In the genomic region with DNA sequence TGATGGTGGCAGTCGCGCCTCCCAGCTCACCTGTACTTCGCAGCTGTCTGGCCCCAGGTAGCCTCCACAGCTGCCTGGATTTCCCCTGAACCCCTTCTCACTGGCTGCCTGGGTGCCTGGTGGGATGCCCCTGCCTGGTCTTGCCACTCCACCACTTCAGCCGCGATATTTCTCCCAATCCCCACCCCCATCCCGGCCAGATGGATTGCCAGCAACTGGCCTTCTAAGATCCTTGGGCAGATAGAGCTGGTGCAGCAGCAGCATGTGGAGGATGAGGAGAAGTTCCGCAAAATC, we compare ENCODE assay signal across 27 cellular contexts.
"Had no signal": no experiment of that assay in that cellular context is flagged by ENCODE, and none has a peak within 500 bp of the region (broad histone marks: within the 10 kb centered on the region; RNA-seq: fewer than 3 reads in every experiment).

No MANE protein-coding gene starts in this region.

- H3K4me1 ChIP-seq: SJSA1 had no signal

- H3K36me3 ChIP-seq: brain microvascular endothelial cell, MG63, SJSA1 had no signal

- FAIRE-seq: RCC 7860, TTC549 had no signal

- DNase-seq: activated CD4-positive, alpha-beta T cell treated with anti-CD3 and anti-CD28 coated beads, Interleukin-2, amount 10 ng/mL, durations not matched to agents 24 days and 14 days; activated CD4-positive, alpha-beta T cell treated with anti-CD3 and anti-CD28 coated beads, Interleukin-2, amount 50 U/mL, for 4 hours; activated CD8-positive, alpha-beta T cell treated with anti-CD3 and anti-CD28 coated beads for 36 hours; activated effector memory CD4-positive, alpha-beta T cell treated with anti-CD3 and anti-CD28 coated beads, Interleukin-2, amount 50 U/mL, for 16 hours; activated naive CD4-positive, alpha-beta T cell; activated naive CD4-positive, alpha-beta T cell treated with anti-CD3 and anti-CD28 coated beads, Interleukin-2, amount 50 U/mL, for 16 hours; activated naive CD8-positive, alpha-beta T cell treated with anti-CD3 and anti-CD28 coated beads for 36 hours; activated T-cell treated with anti-CD3 and anti-CD28 coated beads, Interleukin-2, amount 50 U/mL, for 1 hour; activated T-cell treated with anti-CD3 and anti-CD28 coated beads, Interleukin-2, amount 50 U/mL, for 72 hours; amniotic stem cell; brain microvascular endothelial cell; Kasumi-1; KG1; MG63; NCI-H1048; NCI-H1436 treated with DMSO at 0.1 percent for 48 hours; NCI-H1694 treated with DMSO at 0.1 percent for 48 hours; NCI-H2029; NCI-H345; NCI-H524 treated with DMSO at 0.1 percent for 48 hours; PC-9; SHP77 treated with DMSO at 0.1 percent for 48 hours; SK-N-SH had no signal

- H3K4me3 ChIP-seq: MG63, PC-9, SJSA1 had no signal

- H3K27me3 ChIP-seq: brain microvascular endothelial cell, MG63, SJSA1 had no signal

- ATAC-seq: activated CD8-positive, alpha-beta T cell treated with anti-CD3 and anti-CD28 coated beads for 36 hours; activated T-cell treated with anti-CD3 and anti-CD28 coated beads, Interleukin-2, amount 50 U/mL, for 72 hours; activated T-helper 17 cell treated with anti-CD3 and anti-CD28 coated beads, Interleukin-2, amount 50 U/mL, for 72 hours had no signal

- H3K9me3 ChIP-seq: MG63, SJSA1, SK-N-SH had no signal

- H3K4me2 ChIP-seq: PC-9, SK-N-SH had no signal

- H3K9ac ChIP-seq: SK-N-SH had no signal

- H3K27ac ChIP-seq: brain microvascular endothelial cell, PC-9, SJSA1 had no signal
